24 cellular contexts compared by ENCODE assay signal in the genomic region with DNA sequence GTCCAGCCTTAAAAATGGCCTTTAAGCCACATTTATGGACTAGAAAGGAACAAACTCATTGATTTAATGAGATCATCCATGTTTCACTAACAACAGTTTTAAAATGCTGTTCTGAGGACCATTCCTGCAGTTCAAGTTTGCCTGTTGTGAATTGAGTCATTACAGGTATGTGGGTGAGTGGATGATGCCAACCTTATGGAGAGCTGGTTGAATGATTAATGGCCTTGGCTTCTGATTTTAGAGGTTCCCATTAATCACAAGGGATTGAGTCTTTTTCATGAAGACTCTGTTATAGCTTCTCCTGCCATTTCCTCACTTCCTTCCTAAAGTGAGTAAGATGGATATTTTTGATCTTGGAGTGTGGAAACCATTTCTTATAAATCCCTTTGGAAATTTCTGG.
"Had no signal": no experiment of that assay in that cellular context is flagged by ENCODE, and none has a peak within 500 bp of the region (broad histone marks: within the 10 kb centered on the region; RNA-seq: fewer than 3 reads in every experiment).

No MANE protein-coding gene starts in this region.

- H3K4me3 ChIP-seq: cardiac muscle cell, colonic mucosa, heart left ventricle, ovary, uterus had no signal

- H3K9me3 ChIP-seq: colonic mucosa, heart left ventricle, ovary, uterus had no signal

- DNase-seq: activated B cell treated with CpG ODN at 0.5 μM for 24 hours; activated CD4-positive, alpha-beta T cell treated with anti-CD3 and anti-CD28 coated beads, Interleukin-2, amount 50 U/mL, for 1 hour; activated CD8-positive, alpha-beta T cell treated with anti-CD3 and anti-CD28 coated beads for 36 hours; activated naive CD4-positive, alpha-beta T cell; activated T-cell treated with anti-CD3 and anti-CD28 coated beads, Interleukin-2, amount 50 U/mL, for 48 hours; cerebellar nuclear complex; colonic mucosa; effector CD8-positive, alpha-beta T cell; foreskin fibroblast; heart left ventricle; left colon; midbrain; naive thymus-derived CD4-positive, alpha-beta T cell; ovary; retina; small intestine; stimulated activated CD4-positive, alpha-beta T cell treated with anti-CD3 and anti-CD28 coated beads, Interleukin-4, amount 100 ng/mL, for 24 hours; stimulated activated naive CD8-positive, alpha-beta T cell treated with anti-CD3 and anti-CD28 coated beads, Interleukin-15, amount 100 ng/mL, for 72 hours; substantia nigra; uterus had no signal

- H3K4me1 ChIP-seq: colonic mucosa, uterus had no signal

- ATAC-seq: activated CD8-positive, alpha-beta T cell treated with anti-CD3 and anti-CD28 coated beads for 36 hours; activated naive CD4-positive, alpha-beta T cell treated with anti-CD3 and anti-CD28 coated beads, Interleukin-2, amount 50 U/mL, for 72 hours; heart left ventricle; left colon; naive thymus-derived CD4-positive, alpha-beta T cell; sciatic nerve; stimulated activated effector memory CD8-positive, alpha-beta T cell treated with anti-CD3 and anti-CD28 coated beads, Interleukin-12 subunit alpha, Interleukin-12 subunit beta, amount 100 ng/mL, for 72 hours; stimulated activated naive CD8-positive, alpha-beta T cell treated with anti-CD3 and anti-CD28 coated beads, Interleukin-15, amount 100 ng/mL, for 72 hours had no signal

- H3K36me3 ChIP-seq: cardiac muscle cell, colonic mucosa, heart left ventricle, ovary, uterus had no signal

- H3K27me3 ChIP-seq: cardiac muscle cell, colonic mucosa, heart left ventricle, ovary, uterus had no signal

- H3K27ac ChIP-seq: cardiac muscle cell, colonic mucosa, heart left ventricle, ovary, uterus had no signal
